ENCODE assay signal across 9 cellular contexts in the genomic region with DNA sequence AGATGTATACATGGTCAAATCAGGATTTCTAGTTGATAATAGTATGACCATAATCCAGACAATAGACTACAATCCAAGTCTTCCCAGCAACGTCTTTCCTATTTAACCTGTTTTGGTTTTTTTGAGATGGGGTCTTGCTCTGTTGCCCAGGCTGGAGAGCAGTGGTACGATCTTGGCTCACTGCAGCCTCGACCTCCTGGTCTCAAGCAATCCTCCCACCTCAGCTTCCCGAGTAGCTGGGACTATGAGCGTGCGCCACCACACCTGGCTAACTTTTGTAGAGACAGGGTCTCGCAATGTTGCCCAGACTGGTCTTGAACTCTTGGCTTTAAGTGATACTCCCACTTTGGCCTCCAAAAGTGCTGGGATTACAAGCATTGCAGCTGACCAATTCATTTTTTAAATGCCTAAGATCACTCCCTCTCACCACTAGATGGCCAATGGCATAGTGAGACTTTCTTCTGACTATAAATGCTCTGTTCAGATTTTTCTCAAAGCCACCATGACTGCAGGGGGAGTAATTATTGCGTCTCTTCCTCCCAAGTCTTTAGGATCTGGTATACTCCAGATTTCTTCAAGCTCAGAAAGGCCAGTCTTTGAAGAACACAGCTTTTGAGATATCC. TPM values are rescaled to one million over a fixed set of nuclear protein-coding genes. Genes with fewer than 3 reads are reported as not detected.
DNase-seq lines count a peak whose midpoint lies in the region; ATAC-seq and TF ChIP-seq lines count a peak whose summit lies in the region.
"Had no signal": no experiment of that assay in that cellular context is flagged by ENCODE, and none has a peak within 500 bp of the region (broad histone marks: within the 10 kb centered on the region; RNA-seq: fewer than 3 reads in every experiment).

No MANE protein-coding gene starts in this region.

- no peaks in the 10 kb centered on the region for H4K20me1 ChIP-seq in osteoblast (ENCODE audit: insufficient read depth, low read length)

- intact Hi-C loops in natural killer cell (cut with micrococcal nuclease), result no loop called here
- intact Hi-C loops in ascending aorta (cut with DNase I), result no loop called here

- peak; percentile 28 for TF ChIP-seq CTCF in GM10266 (IDR thresholded peaks at IDR 0.05; ENCODE audit: control insufficient read depth, insufficient read depth, low read depth, missing control alignments)
- TF ChIP-seq CTCF in osteoblast (IDR thresholded peaks at IDR 0.05; ENCODE audit: extremely low read depth, low read depth, low read length), result peak; percentile 58
- TF ChIP-seq CTCF in natural killer cell (IDR thresholded peaks at IDR 0.05), result no peak
- peak in 1 of 3 experiments; percentile 14 for TF ChIP-seq CTCF in ascending aorta (IDR thresholded peaks at IDR 0.05)

- ATAC-seq in natural killer cell, result no peak

- no peaks in the 10 kb centered on the region for H3K27me3 ChIP-seq in osteoblast (ENCODE audit: insufficient read depth, low read length)
- H3K27me3 ChIP-seq in ascending aorta, result no peaks in the 10 kb centered on the region

- H3K4me2 ChIP-seq in osteoblast (ENCODE audit: insufficient read depth, low read length), result no peak overlapping the region

- H3K27ac ChIP-seq in osteoblast (ENCODE audit: low read depth, low read length) (no peak overlapping the region), ascending aorta (no peak overlapping the region)

- H3K36me3 Mint-ChIP-seq in natural killer cell, result no peaks in the 10 kb centered on the region

- H3K4me1 Mint-ChIP-seq in natural killer cell, result no peaks in the 10 kb centered on the region

- no peaks in the 10 kb centered on the region for H3K36me3 ChIP-seq in osteoblast (ENCODE audit: insufficient read depth, low read length)
- H3K36me3 ChIP-seq in ascending aorta, result peaks cover 0 to 9% of the 10 kb centered on the region in 2 donors

- H3K27me3 Mint-ChIP-seq in natural killer cell (ENCODE audit: low read depth in 2 of 2), result peaks cover 0 to 17% of the 10 kb centered on the region in 2 donors

- H2AFZ ChIP-seq in osteoblast (ENCODE audit: low read length), result no peak overlapping the region

- no peaks in the 10 kb centered on the region for H3K9me3 ChIP-seq in osteoblast (ENCODE audit: low read depth, low read length)
- no peaks in the 10 kb centered on the region for H3K9me3 ChIP-seq in ascending aorta

- no peaks in the 10 kb centered on the region for H3K9me3 Mint-ChIP-seq in natural killer cell

- no peaks in the 10 kb centered on the region for H3K79me2 ChIP-seq in osteoblast (ENCODE audit: insufficient read depth, low read length)

- H3K4me1 ChIP-seq in osteoblast (ENCODE audit: insufficient read depth, low read length) (no peaks in the 10 kb centered on the region), ascending aorta (no peaks in the 10 kb centered on the region)

- H3K4me3 ChIP-seq in osteoblast (ENCODE audit: insufficient read depth, low read length) (no peak overlapping the region), ascending aorta (no peak overlapping the region)

- no peak overlapping the region for H3K27ac Mint-ChIP-seq in natural killer cell

- DNase-seq in GM10266 (ENCODE audit: extremely low spot score) (no peak), LoVo (ENCODE audit: low spot score) (peak; percentile 14), dermis blood vessel endothelial cell (peak; percentile 43), osteoblast (ENCODE audit: insufficient read length, low spot score, missing footprints) (no peak), natural killer cell (no peak), ascending aorta (ENCODE audit: low spot score in 2 of 2) (no peak), UCSD-AML1 (lab: John Stamatoyannopoulos, UW; ENCODE audit: unreplicated experiment) (no peak)
- DNase-seq: activated CD8-positive, alpha-beta memory T cell treated with anti-CD3 and anti-CD28 coated beads, Interleukin-2, amount 50 U/mL, for 48 hours; NCI-H510A treated with DMSO at 0.1 percent for 48 hours had no signal

- no peak overlapping the region for H3K4me3 Mint-ChIP-seq in natural killer cell

RNA-seq across cellular contexts. Expression of gene HNRNPLL, which starts 47.6 kb away (rescaled TPM):
- total RNA-seq in dermis blood vessel endothelial cell (51.1 and 52.8 TPM in 2 replicates), osteoblast (46.0 and 53.9 TPM in 2 replicates), natural killer cell (10 to 100 TPM in 1 of 3 donors, 1 to 10 TPM in 2; 7.3 to 18.4 (median 8.8) TPM), ascending aorta (10.6 TPM)

Comparison
In these comparisons a context has a peak if more than half of its experiments do, and no peak if none do; other contexts are left out.
1. DNase-seq: peak in LoVo (single experiment) and dermis blood vessel endothelial cell (single experiment); none in GM10266 (single experiment), osteoblast (single experiment), natural killer cell (single experiment), ascending aorta (0 of 2) and UCSD-AML1 (single experiment).